1 cellular context compared by ENCODE assay signal in genomic region chr4:119028296-119028695, GRCh38.
TF ChIP-seq lines count a peak whose summit lies in the region.

No MANE protein-coding gene starts in this region.

TF ChIP-seq in IMR-90, 13 proteins besides CTCF, POLR2A, EP300 and RAD21 (continued from another document):
- TF ChIP-seq SMC3 (IDR thresholded peaks at IDR 0.05; ENCODE audit: low read depth, low read length): no peak
- no peak for TF ChIP-seq MAZ (IDR thresholded peaks at IDR 0.05; ENCODE audit: borderline replicate concordance, low read depth, low read length)
- TF ChIP-seq MAFK (IDR thresholded peaks at IDR 0.05; ENCODE audit: low read depth, low read length): no peak
- no peak for TF ChIP-seq CEBPB (IDR thresholded peaks at IDR 0.05; ENCODE audit: low read depth, low read length)
